Comparison of ENCODE assay signal across 8 cellular contexts in the genomic region with DNA sequence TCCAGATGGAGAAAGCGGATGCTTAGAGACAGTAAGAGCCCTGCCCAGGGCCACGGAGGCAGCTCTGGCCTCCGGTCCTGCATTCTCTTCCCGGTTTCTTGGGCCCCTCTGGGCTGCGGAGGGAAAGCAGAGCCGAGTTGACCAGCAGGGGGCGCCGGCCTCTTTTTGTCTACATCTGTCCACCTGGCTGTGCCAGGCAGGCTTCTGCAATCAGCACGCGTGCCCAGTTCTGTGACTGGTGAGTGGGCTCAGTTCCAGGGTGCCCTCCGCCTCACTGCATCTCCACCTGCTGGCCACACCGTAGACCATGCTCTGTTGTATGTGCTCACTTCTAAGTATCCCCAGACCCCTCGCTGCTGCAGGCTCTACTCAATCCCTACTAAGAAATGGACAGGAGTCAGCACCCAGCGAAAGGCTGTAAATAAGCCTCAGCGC. TPM values are rescaled to one million over a fixed set of nuclear protein-coding genes. Genes with fewer than 3 reads are reported as not detected.
DNase-seq lines count a peak whose midpoint lies in the region; ATAC-seq and TF ChIP-seq lines count a peak whose summit lies in the region.

No MANE protein-coding gene starts in this region.

- no peak overlapping the region for H4K91ac ChIP-seq in IMR-90 (ENCODE audit: insufficient read depth, low read depth, low read length)

- ATAC-seq in IMR-90 (ENCODE audit: low read depth) (peak; percentile 98), GM21423 (IDR thresholded peaks at IDR 0.05; ENCODE audit: unreplicated experiment) (no peak)
- peak; percentile 76 to 91 for ATAC-seq in naive thymus-derived CD8-positive, alpha-beta T cell
- ATAC-seq in stimulated activated memory B cell treated with anti-CD40 and anti-IgM and Interleukin-4, amounts not matched to agents 10 μg/mL and 1 μg/mL and 100 μg/mL, for 72 hours, result peak; percentile 79

- H3K4me2 ChIP-seq in IMR-90 (ENCODE audit: low read depth, low read length), result no peak overlapping the region
- H3K4me2 ChIP-seq in OCI-LY1 (ENCODE audit: low read length), result no peak overlapping the region

- no peak overlapping the region for H4K5ac ChIP-seq in IMR-90 (ENCODE audit: low read depth, low read length)

- H3K36me3 ChIP-seq in IMR-90 (ENCODE audit: control insufficient read depth, insufficient read depth, low read length), result no peaks in the 10 kb centered on the region
- no peaks in the 10 kb centered on the region for H3K36me3 ChIP-seq in OCI-LY1 (ENCODE audit: insufficient read depth, low read length)
- no peaks in the 10 kb centered on the region for H3K36me3 ChIP-seq in esophagus squamous epithelium

- H3K9me3 ChIP-seq in IMR-90 (ENCODE audit: control insufficient read depth, insufficient read depth, low read length) (no peaks in the 10 kb centered on the region), OCI-LY1 (ENCODE audit: low read length) (no peaks in the 10 kb centered on the region), esophagus squamous epithelium (no peaks in the 10 kb centered on the region)

- peak; percentile 81 for TF ChIP-seq RAD21 in IMR-90 (IDR thresholded peaks at IDR 0.05; ENCODE audit: low read length)

- intact Hi-C loops in IMR-90 (cut with micrococcal nuclease), result loop anchor here (1.0 to 5.0 kb wide), 4 partner anchors 79 to 392 kb away; no protein-coding TSS in a partner anchor
- intact Hi-C loops in esophagus squamous epithelium (cut with DNase I), result loop anchor here (5.0 kb wide), 1 partner anchor 391 kb away; no protein-coding TSS in a partner anchor

- H3K4me3 Mint-ChIP-seq in naive thymus-derived CD8-positive, alpha-beta T cell, result no peak overlapping the region
- no peak overlapping the region for H3K4me3 Mint-ChIP-seq in stimulated activated memory B cell treated with anti-CD40 and anti-IgM and Interleukin-4, amounts not matched to agents 10 μg/mL and 1 μg/mL and 100 μg/mL, for 72 hours

- in situ Hi-C loops in IMR-90 (cut with MboI; ENCODE audit: low sequenced_read_pairs), result loop anchor here (5.0 kb wide), 1 partner anchor 396 kb away; no protein-coding TSS in a partner anchor

- DNase-seq in IMR-90 (peak; percentile 62), activated T-cell treated with anti-CD3 and anti-CD28 coated beads for 48 hours (ENCODE audit: low read depth) (peak; percentile 69), esophagus squamous epithelium (lab: John Stamatoyannopoulos, UW) (no peak)
- peak; percentile 52 to 84 (median 66) for DNase-seq in naive thymus-derived CD8-positive, alpha-beta T cell

- no peaks in the 10 kb centered on the region for H4K20me1 ChIP-seq in IMR-90 (ENCODE audit: insufficient read depth, low read length)
- H4K20me1 ChIP-seq in OCI-LY1 (ENCODE audit: insufficient read depth, low read length), result no peaks in the 10 kb centered on the region

- no peak overlapping the region for H3K14ac ChIP-seq in IMR-90 (replicated peaks; ENCODE audit: low read depth, low read length)

- H2AK9ac ChIP-seq in IMR-90 (replicated peaks; ENCODE audit: low read depth, low read length, poor library complexity), result no peak overlapping the region

- no peak overlapping the region for H4K8ac ChIP-seq in IMR-90 (ENCODE audit: low read depth in 2 of 2, low read length in 2 of 2)

- H3K27ac ChIP-seq in IMR-90 (ENCODE audit: insufficient read depth, low read length), result no peak overlapping the region
- H3K27ac ChIP-seq in OCI-LY1 (ENCODE audit: low read depth, low read length, poor library complexity, severe bottlenecking), result no peak overlapping the region
- no peak overlapping the region for H3K27ac ChIP-seq in esophagus squamous epithelium

- no peak overlapping the region for H2AK5ac ChIP-seq in IMR-90 (ENCODE audit: low read depth, low read length)

- no peaks in the 10 kb centered on the region for H3K9me1 ChIP-seq in IMR-90 (ENCODE audit: insufficient read depth, low read length)

- dilution Hi-C loops in IMR-90 (cut with HindIII; ENCODE audit: low sequenced_read_pairs, unreplicated experiment), result no loop called here

- no peaks in the 10 kb centered on the region for H3K9me3 Mint-ChIP-seq in naive thymus-derived CD8-positive, alpha-beta T cell
- H3K9me3 Mint-ChIP-seq in stimulated activated memory B cell treated with anti-CD40 and anti-IgM and Interleukin-4, amounts not matched to agents 10 μg/mL and 1 μg/mL and 100 μg/mL, for 72 hours, result no peaks in the 10 kb centered on the region

- peaks cover 9 to 25% (median 20%) of the 10 kb centered on the region in 5 donors for H3K27me3 Mint-ChIP-seq in naive thymus-derived CD8-positive, alpha-beta T cell
- peaks cover 28% of the 10 kb centered on the region for H3K27me3 Mint-ChIP-seq in stimulated activated memory B cell treated with anti-CD40 and anti-IgM and Interleukin-4, amounts not matched to agents 10 μg/mL and 1 μg/mL and 100 μg/mL, for 72 hours

- POLR2A ChIA-PET in IMR-90 (lab: Charles Lee; ENCODE audit: unreplicated experiment), result no interaction called here
- POLR2A ChIA-PET in naive thymus-derived CD8-positive, alpha-beta T cell (lab: Charles Lee), result no interaction called here

- H2BK5ac ChIP-seq in IMR-90 (ENCODE audit: low read depth, low read length, poor library complexity, severe bottlenecking), result no peak overlapping the region

- H3K56ac ChIP-seq in IMR-90 (ENCODE audit: extremely low read depth, insufficient read depth, low read length), result no peak overlapping the region

- TF ChIP-seq POLR2A in IMR-90 (IDR thresholded peaks at IDR 0.05; ENCODE audit: low read depth, low read length) (no peak), esophagus squamous epithelium (IDR thresholded peaks at IDR 0.05) (no peak)

- H2AFZ ChIP-seq in IMR-90 (replicated peaks; ENCODE audit: low read length, poor library complexity), result peak overlapping the region; percentile 26
- H2AFZ ChIP-seq in OCI-LY1 (ENCODE audit: low read length), result no peak overlapping the region

- H2BK20ac ChIP-seq in IMR-90 (ENCODE audit: low read depth, low read length), result no peak overlapping the region

- H2BK120ac ChIP-seq in IMR-90 (ENCODE audit: low read depth, low read length), result no peak overlapping the region

- H3K9me2 ChIP-seq in OCI-LY1 (ENCODE audit: low read depth, low read length), result no peaks in the 10 kb centered on the region

- TF ChIP-seq CTCF in GM12873 (IDR thresholded peaks at IDR 0.05; ENCODE audit: insufficient read depth, low read depth, low read length, missing control alignments) (peak; percentile 90), IMR-90 (conservative IDR thresholded peaks at IDR 0.05; ENCODE audit: low read depth, low read length) (peak; percentile 84), OCI-LY1 (IDR thresholded peaks at IDR 0.05; ENCODE audit: low read length) (peak; percentile 83), esophagus squamous epithelium (IDR thresholded peaks at IDR 0.05) (peak; percentile 71 to 94 (median 84))

- H3K79me1 ChIP-seq in IMR-90 (ENCODE audit: low read depth in 1 of 2, low read length in 2 of 2), result no peaks in the 10 kb centered on the region

- H3K27me3 ChIP-seq in IMR-90 (ENCODE audit: control insufficient read depth, insufficient read depth, low read length) (peaks cover 18% of the 10 kb centered on the region), OCI-LY1 (ENCODE audit: insufficient read depth, low read length) (0 out of 2 replicates have a peak, but pooled peaks cover 4% of the 10 kb centered on the region), esophagus squamous epithelium (peaks cover 0 to 49% (median 0%) of the 10 kb centered on the region in 4 donors)

- H3K18ac ChIP-seq in IMR-90 (ENCODE audit: low read depth, low read length), result no peak overlapping the region

- no peak overlapping the region for H3K4ac ChIP-seq in IMR-90 (ENCODE audit: low read depth, low read length)

- H3K9ac ChIP-seq in IMR-90 (ENCODE audit: low read depth, low read length) (no peak overlapping the region), OCI-LY1 (ENCODE audit: low read length) (no peak overlapping the region)

- H3K27ac Mint-ChIP-seq in naive thymus-derived CD8-positive, alpha-beta T cell, result no peak overlapping the region
- H3K27ac Mint-ChIP-seq in stimulated activated memory B cell treated with anti-CD40 and anti-IgM and Interleukin-4, amounts not matched to agents 10 μg/mL and 1 μg/mL and 100 μg/mL, for 72 hours, result no peak overlapping the region

- CTCF ChIA-PET in IMR-90 (lab: Yijun Ruan, JAX), result interaction anchor here (0.6 to 1.4 kb wide), 8 partner anchors 10 to 705 kb away, joined by 3 to 8 read pairs (median 4); no protein-coding TSS in a partner anchor

- H3K4me1 Mint-ChIP-seq in naive thymus-derived CD8-positive, alpha-beta T cell, result no peaks in the 10 kb centered on the region
- H3K4me1 Mint-ChIP-seq in stimulated activated memory B cell treated with anti-CD40 and anti-IgM and Interleukin-4, amounts not matched to agents 10 μg/mL and 1 μg/mL and 100 μg/mL, for 72 hours, result no peaks in the 10 kb centered on the region

- H3K4me1 ChIP-seq in IMR-90 (ENCODE audit: control insufficient read depth, insufficient read depth, low read length), result no peaks in the 10 kb centered on the region
- no peaks in the 10 kb centered on the region for H3K4me1 ChIP-seq in OCI-LY1 (ENCODE audit: insufficient read depth, low read length, severe bottlenecking)
- H3K4me1 ChIP-seq in esophagus squamous epithelium, result peaks cover 0 to 7% (median 7%) of the 10 kb centered on the region in 3 donors

- H3K4me3 ChIP-seq in IMR-90 (ENCODE audit: insufficient read depth, low read depth, low read length), result no peak overlapping the region
- H3K4me3 ChIP-seq in OCI-LY1 (ENCODE audit: low read depth, low read length, poor library complexity, severe bottlenecking), result no peak overlapping the region
- H3K4me3 ChIP-seq in esophagus squamous epithelium, result no peak overlapping the region

- BruUV-seq in IMR-90 (replicated peaks; lab: Mats Ljungman, UMichigan), result no TSS peak

- no peak overlapping the region for H2BK15ac ChIP-seq in IMR-90 (ENCODE audit: low read depth, low read length)

- no peaks in the 10 kb centered on the region for H3K79me2 ChIP-seq in OCI-LY1 (ENCODE audit: insufficient read depth, low read length)

- no peaks in the 10 kb centered on the region for H3F3A ChIP-seq in OCI-LY1 (ENCODE audit: insufficient read depth, low read length)

- 0% methylated on average over 3 of the region's 15 CpGs; no CpG with 5 or more reads in 1 of the 2 experiments for WGBS in IMR-90 (ENCODE audit: extremely low coverage in 2 of 2, insufficient read length in 1 of 2), 2 experiments
- WGBS in esophagus squamous epithelium, 2 donors, result 19 to 29% methylated on average over 7 to 10 of the region's 15 CpGs

- H3K23ac ChIP-seq in IMR-90 (ENCODE audit: low read depth, low read length), result no peak overlapping the region

- H3K36me3 Mint-ChIP-seq in naive thymus-derived CD8-positive, alpha-beta T cell, result no peaks in the 10 kb centered on the region
- H3K36me3 Mint-ChIP-seq in stimulated activated memory B cell treated with anti-CD40 and anti-IgM and Interleukin-4, amounts not matched to agents 10 μg/mL and 1 μg/mL and 100 μg/mL, for 72 hours, result no peaks in the 10 kb centered on the region

RNA-seq across cellular contexts. Expression of gene HUNK, which starts 6.7 kb away (rescaled TPM):
- total RNA-seq in IMR-90 (2012; rRNA removed) (1.1 and 2.0 TPM in 2 replicates), esophagus squamous epithelium (1 to 10 TPM in 1 of 4 donors, under 1 TPM in 3; under 0.01 to 2.8 (median 0.42) TPM)
- polyA plus RNA-seq in IMR-90 (2012; rRNA removed), result 1.0 and 1.3 TPM in 2 replicates
- polyA plus RNA-seq in IMR-90 (2012; cell fraction: cytosol; rRNA removed), result 0.58 and 0.60 TPM in 2 replicates
- polyA plus RNA-seq in IMR-90 (2012; cell fraction: nucleus; rRNA removed; ENCODE audit: low replicate concordance), result 0.52 and 0.96 TPM in 2 replicates
- under 1 TPM; 0.23 to 0.74 TPM for total RNA-seq in naive thymus-derived CD8-positive, alpha-beta T cell
- under 1 TPM in 1 of 3 donors, not detected in 2; 0.05 TPM for polyA plus RNA-seq in naive thymus-derived CD8-positive, alpha-beta T cell
